Comparison of ENCODE assay signal across 25 cellular contexts in the genomic region with DNA sequence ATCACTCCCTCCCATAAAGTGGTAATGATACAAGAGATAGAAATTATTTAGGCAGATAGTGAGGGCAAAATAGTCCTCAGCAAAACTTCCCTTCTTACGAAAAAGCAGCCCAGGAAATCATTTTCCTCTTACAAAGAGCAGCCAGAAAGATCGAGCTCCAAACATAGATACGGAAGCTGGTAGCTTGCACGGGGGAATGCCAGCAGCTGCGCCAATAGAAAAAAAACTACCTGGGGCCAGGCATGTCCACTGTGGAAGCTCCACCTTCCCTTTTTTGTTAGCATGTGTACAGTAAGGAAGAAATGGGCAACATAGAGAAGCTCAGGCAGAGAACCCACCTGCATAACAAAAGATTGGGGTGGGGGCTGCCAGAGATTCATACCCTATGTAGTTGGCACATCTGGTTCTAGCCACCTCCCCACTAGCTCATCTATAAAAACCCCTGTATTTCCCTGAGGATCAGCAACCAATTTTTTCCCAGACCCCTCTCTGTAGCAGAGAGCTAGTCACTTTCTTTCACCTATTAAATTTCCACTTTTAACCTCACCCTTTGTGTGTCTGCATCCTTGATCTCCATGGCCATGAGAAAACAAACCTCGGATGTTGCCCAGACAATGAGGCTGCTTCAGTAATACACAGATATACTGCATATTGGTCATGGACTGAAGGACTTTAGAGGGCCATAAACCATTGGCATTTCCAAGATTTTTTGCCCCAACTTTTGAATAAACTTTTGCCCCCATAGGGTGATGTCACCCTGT.
"Had no signal": no experiment of that assay in that cellular context is flagged by ENCODE, and none has a peak within 500 bp of the region (broad histone marks: within the 10 kb centered on the region; RNA-seq: fewer than 3 reads in every experiment).

No MANE protein-coding gene starts in this region.

- H3K27me3 Mint-ChIP-seq: activated CD4-positive, alpha-beta T cell treated with anti-CD3 and anti-CD28 coated beads, Interleukin-2, amount 10 ng/mL, durations not matched to agents 24 days and 14 days; activated CD8-positive, alpha-beta T cell treated with anti-CD3 and anti-CD28 coated beads for 36 hours; activated naive CD8-positive, alpha-beta T cell treated with anti-CD3 and anti-CD28 coated beads for 36 hours; activated T-helper 17 cell treated with anti-CD3 and anti-CD28 coated beads, Interleukin-2, amount 50 U/mL, for 72 hours; T-cell had no signal

- H3K27me3 ChIP-seq: cardiac muscle cell, MG63 had no signal

- DNase-seq: activated CD4-positive, alpha-beta T cell treated with anti-CD3 and anti-CD28 coated beads, Interleukin-2, amount 10 ng/mL, durations not matched to agents 24 days and 14 days; activated CD4-positive, alpha-beta T cell treated with anti-CD3 and anti-CD28 coated beads, Interleukin-2, amount 50 U/mL, for 4 hours; activated CD8-positive, alpha-beta T cell treated with anti-CD3 and anti-CD28 coated beads for 36 hours; activated effector memory CD4-positive, alpha-beta T cell treated with anti-CD3 and anti-CD28 coated beads, Interleukin-2, amount 50 U/mL, for 16 hours; activated naive CD4-positive, alpha-beta T cell; activated naive CD4-positive, alpha-beta T cell treated with anti-CD3 and anti-CD28 coated beads, Interleukin-2, amount 50 U/mL, for 16 hours; activated naive CD8-positive, alpha-beta T cell treated with anti-CD3 and anti-CD28 coated beads for 36 hours; activated T-cell treated with anti-CD3 and anti-CD28 coated beads, Interleukin-2, amount 50 U/mL, for 1 hour; activated T-cell treated with anti-CD3 and anti-CD28 coated beads, Interleukin-2, amount 50 U/mL, for 72 hours; amniotic stem cell; aorta; Kasumi-1; KBM-7; MG63; NCI-H1048; NCI-H526; NCI-H774; T-cell; T-helper 2 cell; T-helper 9 cell had no signal

- H3K4me3 ChIP-seq: cardiac muscle cell, coronary artery, MG63 had no signal

- H3K9me3 ChIP-seq: MG63 had no signal

- H3K4me3 Mint-ChIP-seq: activated CD4-positive, alpha-beta T cell treated with anti-CD3 and anti-CD28 coated beads, Interleukin-2, amount 10 ng/mL, durations not matched to agents 24 days and 14 days; activated CD8-positive, alpha-beta T cell treated with anti-CD3 and anti-CD28 coated beads for 36 hours; activated naive CD8-positive, alpha-beta T cell treated with anti-CD3 and anti-CD28 coated beads for 36 hours; activated T-cell treated with anti-CD3 and anti-CD28 coated beads, Interleukin-2, amount 50 U/mL, for 72 hours; activated T-helper 17 cell treated with anti-CD3 and anti-CD28 coated beads, Interleukin-2, amount 50 U/mL, for 72 hours; T-cell had no signal

- H3K36me3 ChIP-seq: cardiac muscle cell, MG63 had no signal

- H3K4me1 Mint-ChIP-seq: activated CD4-positive, alpha-beta T cell treated with anti-CD3 and anti-CD28 coated beads, Interleukin-2, amount 10 ng/mL, durations not matched to agents 24 days and 14 days; activated T-helper 17 cell treated with anti-CD3 and anti-CD28 coated beads, Interleukin-2, amount 50 U/mL, for 72 hours had no signal

- H3K27ac ChIP-seq: cardiac muscle cell, coronary artery had no signal

- ATAC-seq: activated CD8-positive, alpha-beta T cell treated with anti-CD3 and anti-CD28 coated beads for 36 hours; activated T-cell treated with anti-CD3 and anti-CD28 coated beads, Interleukin-2, amount 50 U/mL, for 72 hours; activated T-helper 17 cell treated with anti-CD3 and anti-CD28 coated beads, Interleukin-2, amount 50 U/mL, for 72 hours; Panc1; SK-N-SH treated with all-trans-retinoic acid at 6 μM for 48 hours; T-cell had no signal

- H3K27ac Mint-ChIP-seq: activated CD4-positive, alpha-beta T cell treated with anti-CD3 and anti-CD28 coated beads, Interleukin-2, amount 10 ng/mL, durations not matched to agents 24 days and 14 days; activated CD8-positive, alpha-beta T cell treated with anti-CD3 and anti-CD28 coated beads for 36 hours; activated naive CD8-positive, alpha-beta T cell treated with anti-CD3 and anti-CD28 coated beads for 36 hours; activated T-cell treated with anti-CD3 and anti-CD28 coated beads, Interleukin-2, amount 50 U/mL, for 72 hours; activated T-helper 17 cell treated with anti-CD3 and anti-CD28 coated beads, Interleukin-2, amount 50 U/mL, for 72 hours; T-cell had no signal
